ENCODE assay signal across 8 cellular contexts in genomic region chr22:32137731-32138324, GRCh38. TPM values are rescaled to one million over a fixed set of nuclear protein-coding genes. Genes with fewer than 3 reads are reported as not detected.
DNase-seq lines count a peak whose midpoint lies in the region; ATAC-seq, FAIRE-seq and TF ChIP-seq lines count a peak whose summit lies in the region.
"Not testable (repeated sequence)": the region's sequence is repeated elsewhere in the genome, so short reads cannot be mapped to it uniquely, and the experiment has no call there.

No MANE protein-coding gene starts in this region.

- H2AFZ ChIP-seq in keratinocyte (ENCODE audit: control insufficient read depth, low read length), result peak overlapping the region; percentile 93

- H3K27ac ChIP-seq in keratinocyte (ENCODE audit: control insufficient read depth, insufficient read depth, low read length), result not testable (repeated sequence)

- H3K9ac ChIP-seq in keratinocyte (ENCODE audit: control insufficient read depth, extremely low read depth, insufficient read depth, low read length); skeletal muscle satellite cell (ENCODE audit: low read depth, low read length): not testable (repeated sequence)

- H3K36me3 Mint-ChIP-seq in Caco-2 (ENCODE audit: insufficient read depth, unreplicated experiment); activated CD4-positive, alpha-beta T cell treated with anti-CD3 and anti-CD28 coated beads, Interleukin-2, amount 10 ng/mL, durations not matched to agents 24 days and 14 days (ENCODE audit: low read depth); activated naive CD8-positive, alpha-beta T cell treated with anti-CD3 and anti-CD28 coated beads, Interleukin-2, amount 50 U/mL, for 24 hours (ENCODE audit: low read depth); stimulated activated naive CD8-positive, alpha-beta T cell treated with anti-CD3 and anti-CD28 coated beads, Interleukin-15, Interleukin-2, amounts not matched to agents 100 ng/mL and 50 ng/mL, for 24 hours (ENCODE audit: low read depth): not testable (repeated sequence)

- H3K9me3 ChIP-seq in Caco-2; keratinocyte (ENCODE audit: control insufficient read depth, low read depth, low read length); skeletal muscle satellite cell (replicated peaks; ENCODE audit: low read length): not testable (repeated sequence)

- not testable (repeated sequence) for H3K4me3 ChIP-seq in Caco-2 (ENCODE audit: low read depth, low read length)
- H3K4me3 ChIP-seq in keratinocyte (ENCODE audit: control insufficient read depth in 2 of 3, extremely low read depth in 1 of 3, insufficient read depth in 2 of 3, low read depth in 1 of 3, low read length in 3 of 3) (peak overlapping the region; percentile 24 to 53 (median 40)), skeletal muscle satellite cell (ENCODE audit: low read length) (peak overlapping the region; percentile 69)

- TF ChIP-seq CTCF in Caco-2 (IDR thresholded peaks at IDR 0.05; ENCODE audit: insufficient read depth in 1 of 2, low read depth in 1 of 2, low read length in 1 of 2, severe bottlenecking in 1 of 2, unreplicated experiment in 1 of 2); keratinocyte (optimal IDR thresholded peaks at IDR 0.05 in 1 of 3, IDR thresholded peaks at IDR 0.05 in 1 of 3, conservative IDR thresholded peaks at IDR 0.05 in 1 of 3; ENCODE audit: extremely low read depth in 1 of 3, insufficient read depth in 2 of 3, low read length in 3 of 3): not testable (repeated sequence)

- CTCF ChIA-PET in Caco-2 (lab: Charles Lee), result not testable (repeated sequence)

- not testable (repeated sequence) for BruUV-seq in Caco-2 (replicated peaks; lab: Mats Ljungman, UMichigan)

- not testable (repeated sequence) for H3K9me1 ChIP-seq in keratinocyte (ENCODE audit: control insufficient read depth, extremely low read depth, insufficient read depth, low read length)

- H3K4me2 ChIP-seq in keratinocyte (ENCODE audit: control insufficient read depth, extremely low read depth, insufficient read depth, low read depth, low read length) (peak overlapping the region; percentile 89), skeletal muscle satellite cell (ENCODE audit: low read length) (peak overlapping the region; percentile 81)

- H3K4me1 Mint-ChIP-seq in Caco-2 (ENCODE audit: low read depth, unreplicated experiment), result not testable (repeated sequence)
- peaks cover 39% of the 10 kb centered on the region for H3K4me1 Mint-ChIP-seq in activated CD4-positive, alpha-beta T cell treated with anti-CD3 and anti-CD28 coated beads, Interleukin-2, amount 10 ng/mL, durations not matched to agents 24 days and 14 days
- H3K4me1 Mint-ChIP-seq in activated naive CD8-positive, alpha-beta T cell treated with anti-CD3 and anti-CD28 coated beads, Interleukin-2, amount 50 U/mL, for 24 hours, result peaks cover 41% of the 10 kb centered on the region
- peaks cover 34% of the 10 kb centered on the region for H3K4me1 Mint-ChIP-seq in stimulated activated naive CD8-positive, alpha-beta T cell treated with anti-CD3 and anti-CD28 coated beads, Interleukin-15, Interleukin-2, amounts not matched to agents 100 ng/mL and 50 ng/mL, for 24 hours (ENCODE audit: low read depth)

- FAIRE-seq in keratinocyte (lab: Jason Lieb, UNC), result not testable (repeated sequence)

- not testable (repeated sequence) for H3K27ac Mint-ChIP-seq in Caco-2 (ENCODE audit: unreplicated experiment)
- peak overlapping the region; percentile 78 for H3K27ac Mint-ChIP-seq in activated CD4-positive, alpha-beta T cell treated with anti-CD3 and anti-CD28 coated beads, Interleukin-2, amount 10 ng/mL, durations not matched to agents 24 days and 14 days
- H3K27ac Mint-ChIP-seq in activated naive CD8-positive, alpha-beta T cell treated with anti-CD3 and anti-CD28 coated beads, Interleukin-2, amount 50 U/mL, for 24 hours, result peak overlapping the region; percentile 91
- peak overlapping the region; percentile 84 for H3K27ac Mint-ChIP-seq in stimulated activated naive CD8-positive, alpha-beta T cell treated with anti-CD3 and anti-CD28 coated beads, Interleukin-15, Interleukin-2, amounts not matched to agents 100 ng/mL and 50 ng/mL, for 24 hours

- not testable (repeated sequence) for H3K4me1 ChIP-seq in Caco-2; keratinocyte (ENCODE audit: control insufficient read depth, extremely low read depth, insufficient read depth, low read length); skeletal muscle satellite cell (ENCODE audit: control insufficient read depth, insufficient read depth, low read length)

- H4K20me1 ChIP-seq in keratinocyte (ENCODE audit: control insufficient read depth, extremely low read depth, insufficient read depth, low read length), result not testable (repeated sequence)

- not testable (repeated sequence) for DNase-seq in Caco-2; keratinocyte (ENCODE audit: low read depth, low spot score)
- DNase-seq in KG1 (lab: John Stamatoyannopoulos, UW), result peak; percentile 47
- DNase-seq in OCI-M1 (lab: John Stamatoyannopoulos, UW), result peak; percentile 97
- DNase-seq in activated CD4-positive, alpha-beta T cell treated with anti-CD3 and anti-CD28 coated beads, Interleukin-2, amount 10 ng/mL, durations not matched to agents 24 days and 14 days, result peak; percentile 93
- peak; percentile 32 for DNase-seq in activated naive CD8-positive, alpha-beta T cell treated with anti-CD3 and anti-CD28 coated beads, Interleukin-2, amount 50 U/mL, for 24 hours

- not testable (repeated sequence) for H3K27me3 ChIP-seq in Caco-2 (replicated peaks; ENCODE audit: control insufficient read depth, insufficient read depth, low read length); keratinocyte (ENCODE audit: control insufficient read depth, extremely low read depth, insufficient read depth, low read length); skeletal muscle satellite cell (ENCODE audit: control insufficient read depth, insufficient read depth, low read length)

- H3K9me3 Mint-ChIP-seq in Caco-2 (ENCODE audit: unreplicated experiment); activated CD4-positive, alpha-beta T cell treated with anti-CD3 and anti-CD28 coated beads, Interleukin-2, amount 10 ng/mL, durations not matched to agents 24 days and 14 days; activated naive CD8-positive, alpha-beta T cell treated with anti-CD3 and anti-CD28 coated beads, Interleukin-2, amount 50 U/mL, for 24 hours; stimulated activated naive CD8-positive, alpha-beta T cell treated with anti-CD3 and anti-CD28 coated beads, Interleukin-15, Interleukin-2, amounts not matched to agents 100 ng/mL and 50 ng/mL, for 24 hours: not testable (repeated sequence)

- ATAC-seq in activated naive CD8-positive, alpha-beta T cell treated with anti-CD3 and anti-CD28 coated beads, Interleukin-2, amount 50 U/mL, for 24 hours, result peak; percentile 16

- POLR2A ChIA-PET in Caco-2 (lab: Charles Lee), result not testable (repeated sequence)

- H3K27me3 Mint-ChIP-seq in Caco-2 (ENCODE audit: insufficient read depth, unreplicated experiment); activated CD4-positive, alpha-beta T cell treated with anti-CD3 and anti-CD28 coated beads, Interleukin-2, amount 10 ng/mL, durations not matched to agents 24 days and 14 days; activated naive CD8-positive, alpha-beta T cell treated with anti-CD3 and anti-CD28 coated beads, Interleukin-2, amount 50 U/mL, for 24 hours; stimulated activated naive CD8-positive, alpha-beta T cell treated with anti-CD3 and anti-CD28 coated beads, Interleukin-15, Interleukin-2, amounts not matched to agents 100 ng/mL and 50 ng/mL, for 24 hours: not testable (repeated sequence)

- peak overlapping the region; percentile 36 for H3K4me3 Mint-ChIP-seq in Caco-2 (ENCODE audit: unreplicated experiment)
- H3K4me3 Mint-ChIP-seq in activated CD4-positive, alpha-beta T cell treated with anti-CD3 and anti-CD28 coated beads, Interleukin-2, amount 10 ng/mL, durations not matched to agents 24 days and 14 days, result peak overlapping the region; percentile 79
- H3K4me3 Mint-ChIP-seq in activated naive CD8-positive, alpha-beta T cell treated with anti-CD3 and anti-CD28 coated beads, Interleukin-2, amount 50 U/mL, for 24 hours, result peak overlapping the region; percentile 83
- H3K4me3 Mint-ChIP-seq in stimulated activated naive CD8-positive, alpha-beta T cell treated with anti-CD3 and anti-CD28 coated beads, Interleukin-15, Interleukin-2, amounts not matched to agents 100 ng/mL and 50 ng/mL, for 24 hours, result peak overlapping the region; percentile 79

- dilution Hi-C loops in keratinocyte (cut with MboI; ENCODE audit: extremely low pct_ligation_motif_present, low sequenced_read_pairs), result not testable (repeated sequence)

- not testable (repeated sequence) for H3K79me2 ChIP-seq in keratinocyte (ENCODE audit: control insufficient read depth, insufficient read depth, low read length)

- intact Hi-C loops in Caco-2 (cut with micrococcal nuclease; ENCODE audit: unreplicated experiment); activated CD4-positive, alpha-beta T cell treated with anti-CD3 and anti-CD28 coated beads, Interleukin-2, amount 10 ng/mL, durations not matched to agents 24 days and 14 days (cut with micrococcal nuclease): not testable (repeated sequence)

- H3K36me3 ChIP-seq in Caco-2 (ENCODE audit: control insufficient read depth, insufficient read depth, low read length); keratinocyte (ENCODE audit: control insufficient read depth in 2 of 2, extremely low read depth in 1 of 2, insufficient read depth in 2 of 2, low read length in 2 of 2); skeletal muscle satellite cell (ENCODE audit: insufficient read depth, low read length): not testable (repeated sequence)

RNA-seq across cellular contexts. Expression of gene C22orf42, which starts 21.3 kb away (rescaled TPM):
- total RNA-seq in Caco-2 (2022), result not detected in 2 replicates
- total RNA-seq in activated CD4-positive, alpha-beta T cell treated with anti-CD3 and anti-CD28 coated beads, Interleukin-2, amount 10 ng/mL, durations not matched to agents 24 days and 14 days, result not detected in 2 replicates
- not detected in 3 replicates for polyA plus RNA-seq in keratinocyte
- not detected for polyA plus RNA-seq in keratinocyte (2011; ENCODE audit: low read depth)
- not detected in 2 replicates for polyA plus RNA-seq in keratinocyte (2011; cell fraction: cytosol; rRNA removed)
- not detected in 2 replicates for polyA plus RNA-seq in keratinocyte (2011; cell fraction: nucleus; rRNA removed)
- polyA plus RNA-seq in keratinocyte (2012; ENCODE audit: low replicate concordance), result not detected in 2 replicates
- polyA minus RNA-seq in keratinocyte, result not detected in 3 replicates
- not detected for polyA minus RNA-seq in keratinocyte (2011; cell fraction: cytosol; rRNA and poly(A)+ RNA removed)
- not detected in 2 replicates for polyA minus RNA-seq in keratinocyte (2011; cell fraction: nucleus; rRNA and poly(A)+ RNA removed)
- not detected in 2 replicates for total RNA-seq in skeletal muscle satellite cell (2012; rRNA removed)
